In the genomic region with DNA sequence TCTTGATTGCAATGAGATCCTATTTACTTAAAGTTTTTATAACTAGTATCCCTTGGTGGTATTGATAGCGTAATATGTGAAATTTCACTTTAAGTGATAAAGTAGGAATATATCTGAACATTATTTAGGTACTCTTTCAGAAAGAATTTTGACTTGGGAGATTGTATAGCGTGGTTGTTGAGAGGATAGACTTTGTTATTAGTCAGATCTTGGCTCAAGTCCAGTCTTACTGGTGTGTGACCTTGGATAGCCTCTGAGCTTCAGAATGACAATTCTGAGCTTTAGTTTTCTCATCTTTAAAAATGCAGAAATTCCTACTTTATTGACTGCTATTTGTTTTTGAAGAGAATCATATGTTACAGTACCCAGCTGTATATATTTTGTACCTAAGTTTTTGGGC, we compare ENCODE assay signal across 9 cellular contexts. TPM values are rescaled to one million over a fixed set of nuclear protein-coding genes. Genes with fewer than 3 reads are reported as not detected.
DNase-seq lines count a peak whose midpoint lies in the region; ATAC-seq and TF ChIP-seq lines count a peak whose summit lies in the region.
"Had no signal": no experiment of that assay in that cellular context is flagged by ENCODE, and none has a peak within 500 bp of the region (broad histone marks: within the 10 kb centered on the region; RNA-seq: fewer than 3 reads in every experiment).

No MANE protein-coding gene starts in this region.

- H3K27me3 Mint-ChIP-seq in CD4-positive, alpha-beta T cell: no peaks in the 10 kb centered on the region

- no peaks in the 10 kb centered on the region for H3K36me3 ChIP-seq in prostate gland
- H3K36me3 ChIP-seq in transverse colon: peaks cover 0 to 13% (median under 1%) of the 10 kb centered on the region in 4 donors

- H3K27ac Mint-ChIP-seq in CD4-positive, alpha-beta T cell: peak overlapping the region; percentile 46
- H3K27ac Mint-ChIP-seq: T-helper 1 cell treated with Interleukin-12 subunit alpha and Interleukin-12 subunit beta and Interleukin-4 antibody, amounts not matched to agents 30 μg/mL and 1 μg/mL, for 36 hours had no signal

- H3K27ac ChIP-seq in CD4-positive, alpha-beta T cell (ENCODE audit: low read depth, low read length): no peak overlapping the region
- H3K27ac ChIP-seq in prostate gland (no peak overlapping the region), transverse colon (no peak overlapping the region)

- H3K4me1 Mint-ChIP-seq in CD4-positive, alpha-beta T cell (ENCODE audit: low read depth): peaks cover 5% of the 10 kb centered on the region

- 75% methylated on average over 2 of the region's 2 CpGs for WGBS in prostate gland
- WGBS in transverse colon (ENCODE audit: low coverage in 1 of 2), 2 donors: 69 to 74% methylated on average over 2 of the region's 2 CpGs

- H3K4me1 ChIP-seq in prostate gland (replicated peaks) (no peaks in the 10 kb centered on the region), transverse colon (peaks cover 0 to 12% (median 6%) of the 10 kb centered on the region in 4 donors)

- no peaks in the 10 kb centered on the region for H3K9me3 ChIP-seq in CD4-positive, alpha-beta T cell (ENCODE audit: control insufficient read depth, low read length)
- H3K9me3 ChIP-seq in prostate gland (no peaks in the 10 kb centered on the region), transverse colon (no peaks in the 10 kb centered on the region)

- CTCF ChIA-PET in CD4-positive, alpha-beta T cell (lab: Charles Lee): interaction anchor here (1.0 kb wide), 2 partner anchors 17 to 38 kb away, joined by 3 to 4 read pairs; no protein-coding TSS in a partner anchor

- TF ChIP-seq POLR2A in prostate gland (IDR thresholded peaks at IDR 0.05): no peak
- TF ChIP-seq POLR2A in transverse colon (IDR thresholded peaks at IDR 0.05): no peak

- in situ Hi-C loops in transverse colon (cut with MboI; ENCODE audit: low pct_ligation_motif_present in 1 of 4, low pct_unique_long_range_greater_than_20kb in 1 of 4, low sequenced_read_pairs in 3 of 4): no loop called here

- POLR2A ChIA-PET in CD4-positive, alpha-beta T cell (lab: Charles Lee): interaction anchor here (0.9 kb wide), 1 partner anchor 321 kb away, joined by 4 read pairs; no protein-coding TSS in a partner anchor

- TF ChIP-seq EP300 in transverse colon (IDR thresholded peaks at IDR 0.05; ENCODE audit: low read depth): no peak

- H3K27me3 ChIP-seq in CD4-positive, alpha-beta T cell (ENCODE audit: control insufficient read depth, insufficient read depth, low read length): no peaks in the 10 kb centered on the region
- H3K27me3 ChIP-seq in prostate gland (replicated peaks; ENCODE audit: insufficient read depth) (no peaks in the 10 kb centered on the region), transverse colon (no peaks in the 10 kb centered on the region)

- TF ChIP-seq CTCF in CD4-positive, alpha-beta T cell (IDR thresholded peaks at IDR 0.05): no peak
- no peak for TF ChIP-seq CTCF in prostate gland (IDR thresholded peaks at IDR 0.05)
- no peak for TF ChIP-seq CTCF in transverse colon (IDR thresholded peaks at IDR 0.05)

- intact Hi-C loops in CD4-positive, alpha-beta T cell (cut with DNase I, micrococcal nuclease): no loop called here
- intact Hi-C loops in prostate gland (cut with DNase I): no loop called here
- intact Hi-C loops in transverse colon (cut with DNase I; ENCODE audit: low total_unique reads): no loop called here

- peaks cover 82% of the 10 kb centered on the region for H3K36me3 Mint-ChIP-seq in CD4-positive, alpha-beta T cell (ENCODE audit: low read depth)

- H3K4me3 ChIP-seq in prostate gland (no peak overlapping the region), transverse colon (no peak overlapping the region)

- ATAC-seq in CD4-positive, alpha-beta T cell (ENCODE audit: poor library complexity): no peak
- no peak for ATAC-seq in HG02970 (IDR thresholded peaks at IDR 0.05; ENCODE audit: low FRiP score, unreplicated experiment)

- H3K4me3 Mint-ChIP-seq in CD4-positive, alpha-beta T cell: no peak overlapping the region
- H3K4me3 Mint-ChIP-seq: T-helper 1 cell treated with Interleukin-12 subunit alpha and Interleukin-12 subunit beta and Interleukin-4 antibody, amounts not matched to agents 30 μg/mL and 1 μg/mL, for 36 hours had no signal

- DNase-seq in CD4-positive, alpha-beta T cell: no peak
- DNase-seq in HT1080 (ENCODE audit: low read depth): peak; percentile 71
- peak; percentile 59 for DNase-seq in brain pericyte (ENCODE audit: low read depth, low spot score)
- peak; percentile 17 for DNase-seq in left kidney (ENCODE audit: low read depth, low spot score)
- no peak for DNase-seq in hypothalamus (lab: John Stamatoyannopoulos, UW)
- DNase-seq in prostate gland (ENCODE audit: low spot score): no peak
- no peak for DNase-seq in transverse colon

- H3K9me3 Mint-ChIP-seq in CD4-positive, alpha-beta T cell: no peaks in the 10 kb centered on the region
- H3K9me3 Mint-ChIP-seq: T-helper 1 cell treated with Interleukin-12 subunit alpha and Interleukin-12 subunit beta and Interleukin-4 antibody, amounts not matched to agents 30 μg/mL and 1 μg/mL, for 36 hours had no signal

RNA-seq across cellular contexts. Expression of a gene that starts 32.6 kb away (rescaled TPM):
- total RNA-seq in CD4-positive, alpha-beta T cell: 10 to 100 TPM; 12.8 to 13.9 TPM
- total RNA-seq in HT1080 (2014; rRNA removed; shearing (Covaris generic)): 23.3 and 30.7 TPM in 2 replicates
- 39.7 and 47.1 TPM in 2 replicates for polyA plus RNA-seq in HT1080 (2015; cell fraction: cytosol; rRNA removed)
- 20.3 and 23.1 TPM in 2 replicates for polyA plus RNA-seq in HT1080 (2015; cell fraction: nucleus; rRNA removed)
- 10 to 100 TPM; 14.0 to 17.0 TPM for total RNA-seq in prostate gland
- 10 to 100 TPM in 3 of 4 donors, 1 to 10 TPM in 1; 6.0 to 18.1 (median 15.9) TPM for total RNA-seq in transverse colon

Comparison
In these comparisons a context has a peak if more than half of its experiments do, and no peak if none do; other contexts are left out.
1. DNase-seq: peak in HT1080 (single experiment), brain pericyte (single experiment) and left kidney (single experiment); none in CD4-positive, alpha-beta T cell (0 of 10), hypothalamus (0 of 51), prostate gland (single experiment) and transverse colon (single experiment).